23 cellular contexts compared by ENCODE assay signal in genomic region chr16:889586-889985, GRCh38.
"Had no signal": no experiment of that assay in that cellular context is flagged by ENCODE, and none has a peak within 500 bp of the region (broad histone marks: within the 10 kb centered on the region; RNA-seq: fewer than 3 reads in every experiment).

No MANE protein-coding gene starts in this region.

- FAIRE-seq: endothelial cell of umbilical vein, keratinocyte had no signal

- ATAC-seq: foreskin keratinocyte; gastroesophageal sphincter; left lung; lower lobe of right lung; natural killer cell; stimulated activated effector memory CD8-positive, alpha-beta T cell treated with anti-CD3 and anti-CD28 coated beads, Interleukin-12 subunit alpha, Interleukin-12 subunit beta, amount 100 ng/mL, for 72 hours had no signal

- H3K27ac ChIP-seq: colonic mucosa, esophagus muscularis mucosa, foreskin keratinocyte, gastroesophageal sphincter, left lung, lower lobe of right lung, sigmoid colon, stomach, thyroid gland had no signal

- H3K36me3 Mint-ChIP-seq: natural killer cell; stimulated activated effector memory CD8-positive, alpha-beta T cell treated with anti-CD3 and anti-CD28 coated beads, Interleukin-12 subunit alpha, Interleukin-12 subunit beta, amount 100 ng/mL, for 72 hours had no signal

- H3K27me3 ChIP-seq: colonic mucosa, esophagus muscularis mucosa, gastroesophageal sphincter, left lung, ovary, sigmoid colon, stomach, thyroid gland had no signal

- H3K4me3 ChIP-seq: colonic mucosa, esophagus muscularis mucosa, gastroesophageal sphincter, left lung, lower lobe of right lung, ovary, sigmoid colon, stomach, thyroid gland had no signal

- H3K4me1 Mint-ChIP-seq: memory B cell, natural killer cell had no signal

- H3K9me3 ChIP-seq: colonic mucosa, ovary, thyroid gland had no signal

- DNase-seq: central memory CD4-positive, alpha-beta T cell; colonic mucosa; effector CD8-positive, alpha-beta T cell; foreskin keratinocyte; lower lobe of right lung; natural killer cell; occipital lobe; ovary; stimulated activated CD4-positive, alpha-beta T cell treated with anti-CD3 and anti-CD28 coated beads, Interleukin-2, amount 100 ng/mL, for 24 hours; stimulated activated CD4-positive, alpha-beta T cell treated with anti-CD3 and anti-CD28 coated beads, Interleukin-4, amount 100 ng/mL, for 24 hours; stimulated activated naive CD4-positive, alpha-beta T cell treated with Interleukin-2 at 50 U/mL for 16 hours; stomach; thyroid gland; trophoblast cell had no signal

- H3K36me3 ChIP-seq: colonic mucosa, ovary had no signal

- H3K27me3 Mint-ChIP-seq: dendritic cell treated with granulocyte-macrophage colony-stimulating factor and Interleukin-4, amounts not matched to agents 40 ng/mL and 50 ng/mL, for 4 days; memory B cell had no signal

- H3K27ac Mint-ChIP-seq: dendritic cell treated with granulocyte-macrophage colony-stimulating factor and Interleukin-4, amounts not matched to agents 40 ng/mL and 50 ng/mL, for 4 days; memory B cell; natural killer cell; stimulated activated effector memory CD8-positive, alpha-beta T cell treated with anti-CD3 and anti-CD28 coated beads, Interleukin-12 subunit alpha, Interleukin-12 subunit beta, amount 100 ng/mL, for 72 hours had no signal

- H3K4me3 Mint-ChIP-seq: dendritic cell treated with granulocyte-macrophage colony-stimulating factor and Interleukin-4, amounts not matched to agents 40 ng/mL and 50 ng/mL, for 4 days; memory B cell; natural killer cell; stimulated activated effector memory CD8-positive, alpha-beta T cell treated with anti-CD3 and anti-CD28 coated beads, Interleukin-12 subunit alpha, Interleukin-12 subunit beta, amount 100 ng/mL, for 72 hours had no signal

- H3K4me1 ChIP-seq: colonic mucosa, foreskin keratinocyte, gastroesophageal sphincter, left lung, lower lobe of right lung, thyroid gland had no signal

- H3K9me3 Mint-ChIP-seq: dendritic cell treated with granulocyte-macrophage colony-stimulating factor and Interleukin-4, amounts not matched to agents 40 ng/mL and 50 ng/mL, for 4 days; memory B cell; natural killer cell; stimulated activated effector memory CD8-positive, alpha-beta T cell treated with anti-CD3 and anti-CD28 coated beads, Interleukin-12 subunit alpha, Interleukin-12 subunit beta, amount 100 ng/mL, for 72 hours had no signal
